14 cellular contexts compared by ENCODE assay signal in genomic region chr14:68569546-68569908, GRCh38.
DNase-seq lines count a peak whose midpoint lies in the region; ATAC-seq and TF ChIP-seq lines count a peak whose summit lies in the region.
"Had no signal": no experiment of that assay in that cellular context is flagged by ENCODE, and none has a peak within 500 bp of the region (broad histone marks: within the 10 kb centered on the region; RNA-seq: fewer than 3 reads in every experiment).

No MANE protein-coding gene starts in this region.

- peaks cover 8% of the 10 kb centered on the region for H3K4me1 Mint-ChIP-seq in stimulated activated effector memory CD8-positive, alpha-beta T cell treated with anti-CD3 and anti-CD28 coated beads, Interleukin-12 subunit alpha, Interleukin-12 subunit beta, amount 100 ng/mL, for 72 hours
- H3K4me1 Mint-ChIP-seq in natural killer cell = peaks cover 8 to 15% of the 10 kb centered on the region in 2 donors

- H3K27ac ChIP-seq in right lobe of liver = peak overlapping the region; percentile 73 to 98 (median 97)
- H3K27ac ChIP-seq: spleen had no signal

- no peak overlapping the region for H3K4me3 Mint-ChIP-seq in stimulated activated effector memory CD8-positive, alpha-beta T cell treated with anti-CD3 and anti-CD28 coated beads, Interleukin-12 subunit alpha, Interleukin-12 subunit beta, amount 100 ng/mL, for 72 hours
- no peak overlapping the region for H3K4me3 Mint-ChIP-seq in natural killer cell
- H3K4me3 Mint-ChIP-seq: activated B cell treated with CpG ODN at 0.5 μM for 24 hours; activated CD8-positive, alpha-beta memory T cell treated with anti-CD3 and anti-CD28 coated beads, Interleukin-2, amount 10 ng/mL, durations not matched to agents 7 days and 5 days; activated naive CD4-positive, alpha-beta T cell treated with anti-CD3 and anti-CD28 coated beads, Interleukin-2, amount 50 U/mL, for 24 hours had no signal

- H3K27me3 Mint-ChIP-seq in natural killer cell (ENCODE audit: low read depth in 2 of 2) = peaks cover 0 to 2% of the 10 kb centered on the region in 2 donors
- H3K27me3 Mint-ChIP-seq: activated B cell treated with CpG ODN at 0.5 μM for 24 hours; activated CD8-positive, alpha-beta memory T cell treated with anti-CD3 and anti-CD28 coated beads, Interleukin-2, amount 10 ng/mL, durations not matched to agents 7 days and 5 days; activated naive CD4-positive, alpha-beta T cell treated with anti-CD3 and anti-CD28 coated beads, Interleukin-2, amount 50 U/mL, for 24 hours had no signal

- H3K4me3 ChIP-seq in right lobe of liver = no peak overlapping the region
- H3K4me3 ChIP-seq: coronary artery, MG63, spleen had no signal

- H3K27me3 ChIP-seq in right lobe of liver = no peaks in the 10 kb centered on the region
- H3K27me3 ChIP-seq: MG63, spleen had no signal

- no peak for TF ChIP-seq POLR2A in right lobe of liver (IDR thresholded peaks at IDR 0.05)

- 40% methylated on average over 1 of the region's 8 CpGs for WGBS in right lobe of liver (ENCODE audit: insufficient coverage, low coverage, low lambda C conversion rate, missing lambda C conversion rate)

- peaks cover 0 to 69% (median 24%) of the 10 kb centered on the region in 4 donors for H3K4me1 ChIP-seq in right lobe of liver

- ATAC-seq in right lobe of liver (no peak), natural killer cell (no peak)
- no peak for ATAC-seq in stimulated activated effector memory CD8-positive, alpha-beta T cell treated with anti-CD3 and anti-CD28 coated beads, Interleukin-12 subunit alpha, Interleukin-12 subunit beta, amount 100 ng/mL, for 72 hours
- ATAC-seq: activated CD8-positive, alpha-beta memory T cell treated with anti-CD3 and anti-CD28 coated beads, Interleukin-2, amount 10 ng/mL, durations not matched to agents 7 days and 5 days had no signal

- intact Hi-C loops in right lobe of liver (cut with DNase I) (loop anchor here in 1 of 2 donors (5.0 kb wide), 1 partner anchor 58 kb away; no protein-coding TSS in a partner anchor), natural killer cell (cut with micrococcal nuclease) (no loop called here)

- no peaks in the 10 kb centered on the region for H3K9me3 Mint-ChIP-seq in stimulated activated effector memory CD8-positive, alpha-beta T cell treated with anti-CD3 and anti-CD28 coated beads, Interleukin-12 subunit alpha, Interleukin-12 subunit beta, amount 100 ng/mL, for 72 hours
- peaks cover 0 to 2% of the 10 kb centered on the region in 2 donors for H3K9me3 Mint-ChIP-seq in natural killer cell
- H3K9me3 Mint-ChIP-seq: activated B cell treated with CpG ODN at 0.5 μM for 24 hours; activated naive CD4-positive, alpha-beta T cell treated with anti-CD3 and anti-CD28 coated beads, Interleukin-2, amount 50 U/mL, for 24 hours had no signal

- peak in 9 of 14 donors; percentile 4 to 59 (median 39) for DNase-seq in C1 segment of cervical spinal cord (lab: John Stamatoyannopoulos, UW)
- DNase-seq in cerebellum (ENCODE audit: low spot score) = peak; percentile 20
- no peak for DNase-seq in right lobe of liver
- DNase-seq in retina = peak; percentile 77
- no peak for DNase-seq in stimulated activated effector memory CD8-positive, alpha-beta T cell treated with anti-CD3 and anti-CD28 coated beads, Interleukin-12 subunit alpha, Interleukin-12 subunit beta, amount 100 ng/mL, for 72 hours (ENCODE audit: low spot score in 2 of 2)
- no peak for DNase-seq in natural killer cell
- DNase-seq in NCI-H2081 (lab: John Stamatoyannopoulos, UW) = no peak
- DNase-seq in NCI-H446 treated with DMSO at 0.1 percent for 48 hours (lab: John Stamatoyannopoulos, UW) = no peak
- DNase-seq: activated B cell treated with CpG ODN at 0.5 μM for 24 hours; activated CD8-positive, alpha-beta memory T cell treated with anti-CD3 and anti-CD28 coated beads, Interleukin-2, amount 10 ng/mL, durations not matched to agents 7 days and 5 days; MG63; spleen had no signal

- no peaks in the 10 kb centered on the region for H3K36me3 ChIP-seq in right lobe of liver
- H3K36me3 ChIP-seq: MG63, spleen had no signal

- H3K36me3 Mint-ChIP-seq in stimulated activated effector memory CD8-positive, alpha-beta T cell treated with anti-CD3 and anti-CD28 coated beads, Interleukin-12 subunit alpha, Interleukin-12 subunit beta, amount 100 ng/mL, for 72 hours = no peaks in the 10 kb centered on the region
- H3K36me3 Mint-ChIP-seq in natural killer cell = no peaks in the 10 kb centered on the region
- H3K36me3 Mint-ChIP-seq: activated CD8-positive, alpha-beta memory T cell treated with anti-CD3 and anti-CD28 coated beads, Interleukin-2, amount 10 ng/mL, durations not matched to agents 7 days and 5 days; activated naive CD4-positive, alpha-beta T cell treated with anti-CD3 and anti-CD28 coated beads, Interleukin-2, amount 50 U/mL, for 24 hours had no signal

- no peaks in the 10 kb centered on the region for H3K9me3 ChIP-seq in right lobe of liver
- H3K9me3 ChIP-seq: MG63 had no signal

- H3K27ac Mint-ChIP-seq in stimulated activated effector memory CD8-positive, alpha-beta T cell treated with anti-CD3 and anti-CD28 coated beads, Interleukin-12 subunit alpha, Interleukin-12 subunit beta, amount 100 ng/mL, for 72 hours = no peak overlapping the region
- H3K27ac Mint-ChIP-seq in natural killer cell = no peak overlapping the region
- H3K27ac Mint-ChIP-seq: activated B cell treated with CpG ODN at 0.5 μM for 24 hours; activated CD8-positive, alpha-beta memory T cell treated with anti-CD3 and anti-CD28 coated beads, Interleukin-2, amount 10 ng/mL, durations not matched to agents 7 days and 5 days; activated naive CD4-positive, alpha-beta T cell treated with anti-CD3 and anti-CD28 coated beads, Interleukin-2, amount 50 U/mL, for 24 hours had no signal

- TF ChIP-seq CTCF in right lobe of liver (IDR thresholded peaks at IDR 0.05) = no peak
- no peak for TF ChIP-seq CTCF in natural killer cell (IDR thresholded peaks at IDR 0.05)

Comparison
In these comparisons a context has a peak if more than half of its experiments do, and no peak if none do; other contexts are left out.
1. DNase-seq: peak in C1 segment of cervical spinal cord (9 of 14), cerebellum (single experiment) and retina (single experiment); none in right lobe of liver (0 of 3), stimulated activated effector memory CD8-positive, alpha-beta T cell treated with anti-CD3 and anti-CD28 coated beads, Interleukin-12 subunit alpha, Interleukin-12 subunit beta, amount 100 ng/mL, for 72 hours (0 of 2), natural killer cell (single experiment), NCI-H2081 (0 of 2) and NCI-H446 treated with DMSO at 0.1 percent for 48 hours (single experiment).